Comparison of ENCODE assay signal across 1 cellular context in genomic region chr10:119208553-119208940, GRCh38.
TF ChIP-seq lines count a peak whose summit lies in the region.

No MANE protein-coding gene starts in this region.

TF ChIP-seq in HCT116, 20 proteins besides CTCF, POLR2A, EP300 and RAD21 (continued from another document):
- TF ChIP-seq, protein P1, sequence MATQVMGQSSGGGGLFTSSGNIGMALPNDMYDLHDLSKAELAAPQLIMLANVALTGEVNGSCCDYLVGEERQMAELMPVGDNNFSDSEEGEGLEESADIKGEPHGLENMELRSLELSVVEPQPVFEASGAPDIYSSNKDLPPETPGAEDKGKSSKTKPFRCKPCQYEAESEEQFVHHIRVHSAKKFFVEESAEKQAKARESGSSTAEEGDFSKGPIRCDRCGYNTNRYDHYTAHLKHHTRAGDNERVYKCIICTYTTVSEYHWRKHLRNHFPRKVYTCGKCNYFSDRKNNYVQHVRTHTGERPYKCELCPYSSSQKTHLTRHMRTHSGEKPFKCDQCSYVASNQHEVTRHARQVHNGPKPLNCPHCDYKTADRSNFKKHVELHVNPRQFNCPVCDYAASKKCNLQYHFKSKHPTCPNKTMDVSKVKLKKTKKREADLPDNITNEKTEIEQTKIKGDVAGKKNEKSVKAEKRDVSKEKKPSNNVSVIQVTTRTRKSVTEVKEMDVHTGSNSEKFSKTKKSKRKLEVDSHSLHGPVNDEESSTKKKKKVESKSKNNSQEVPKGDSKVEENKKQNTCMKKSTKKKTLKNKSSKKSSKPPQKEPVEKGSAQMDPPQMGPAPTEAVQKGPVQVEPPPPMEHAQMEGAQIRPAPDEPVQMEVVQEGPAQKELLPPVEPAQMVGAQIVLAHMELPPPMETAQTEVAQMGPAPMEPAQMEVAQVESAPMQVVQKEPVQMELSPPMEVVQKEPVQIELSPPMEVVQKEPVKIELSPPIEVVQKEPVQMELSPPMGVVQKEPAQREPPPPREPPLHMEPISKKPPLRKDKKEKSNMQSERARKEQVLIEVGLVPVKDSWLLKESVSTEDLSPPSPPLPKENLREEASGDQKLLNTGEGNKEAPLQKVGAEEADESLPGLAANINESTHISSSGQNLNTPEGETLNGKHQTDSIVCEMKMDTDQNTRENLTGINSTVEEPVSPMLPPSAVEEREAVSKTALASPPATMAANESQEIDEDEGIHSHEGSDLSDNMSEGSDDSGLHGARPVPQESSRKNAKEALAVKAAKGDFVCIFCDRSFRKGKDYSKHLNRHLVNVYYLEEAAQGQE (IDR thresholded peaks at IDR 0.05; ENCODE audit: low read depth) = no peak
- TF ChIP-seq EZH2 (IDR thresholded peaks at IDR 0.05) = no peak
